Comparison of ENCODE assay signal across 1 cellular context in the genomic region with DNA sequence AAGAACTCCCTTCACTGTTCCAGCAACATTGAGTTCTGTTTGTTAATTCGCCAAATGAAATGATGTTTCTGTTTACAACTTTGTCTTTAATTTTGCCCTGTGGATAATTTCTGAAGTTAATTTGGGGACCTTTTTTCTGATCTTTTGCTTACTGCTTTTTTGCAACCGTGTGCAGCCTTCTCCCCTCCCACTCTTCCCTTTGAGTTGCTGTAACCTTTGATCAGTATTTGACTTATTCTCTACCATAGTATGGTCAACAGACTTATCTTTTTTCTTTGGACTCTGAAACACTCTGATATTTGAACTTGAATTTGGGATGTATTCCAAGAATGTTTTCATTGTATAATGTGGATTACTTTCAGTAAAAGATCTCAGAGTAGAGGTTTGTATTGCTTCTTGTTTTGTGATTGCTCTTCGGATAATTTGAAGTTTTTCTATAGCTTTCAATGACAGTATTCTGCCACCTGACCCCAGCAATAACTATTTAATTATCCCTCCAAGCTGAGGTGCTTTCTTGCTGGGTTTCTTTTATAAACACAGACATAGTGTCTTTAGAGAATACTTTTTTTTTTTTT.
A peak's percentile ranks its signal among the peaks of the same experiment; 100 is the strongest.
TF ChIP-seq lines count a peak whose summit lies in the region.

No MANE protein-coding gene starts in this region.

TF ChIP-seq in liver, 16 proteins besides CTCF, POLR2A, EP300 and RAD21 (continued from another document):
- TF ChIP-seq EGR1 (IDR thresholded peaks at IDR 0.05; ENCODE audit: low read depth in 2 of 2): peak in 1 of 2 donors; percentile 15
- TF ChIP-seq MAX (IDR thresholded peaks at IDR 0.05): no peak
- no peak for TF ChIP-seq YY1 (IDR thresholded peaks at IDR 0.05)
- TF ChIP-seq NR2F2 (IDR thresholded peaks at IDR 0.05): no peak
- peak; percentile 54 to 68 for TF ChIP-seq JUND (IDR thresholded peaks at IDR 0.05)
- peak; percentile 87 to 94 for TF ChIP-seq HNF4A (conservative IDR thresholded peaks at IDR 0.05)
- TF ChIP-seq GABPA (IDR thresholded peaks at IDR 0.05 in 1 of 2, conservative IDR thresholded peaks at IDR 0.05 in 1 of 2): peak in 1 of 2 donors; percentile 60
- TF ChIP-seq ATF3 (IDR thresholded peaks at IDR 0.05): peak; percentile 29
- peak; percentile 73 for TF ChIP-seq FOXA2 (IDR thresholded peaks at IDR 0.05)
